ENCODE assay signal across 24 cellular contexts in the genomic region with DNA sequence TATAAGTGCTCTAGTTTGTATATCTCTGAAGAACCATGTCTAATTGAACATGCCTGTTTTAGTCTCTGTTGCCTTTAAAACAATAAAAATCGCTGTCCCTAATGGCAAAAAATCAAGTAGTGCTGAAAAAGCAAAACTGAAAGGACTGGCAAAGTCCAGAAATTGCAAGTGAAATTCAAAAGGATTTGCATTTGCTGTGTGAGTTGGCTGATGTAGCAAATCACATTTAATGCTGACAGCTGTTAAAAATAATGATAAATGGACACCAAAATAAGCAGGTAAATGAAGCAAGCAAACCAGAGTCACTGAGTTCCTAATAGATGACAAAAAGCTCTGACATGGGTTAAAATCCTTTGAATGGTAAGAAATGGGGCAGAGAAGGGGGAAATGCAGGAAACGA.
DNase-seq lines count a peak whose midpoint lies in the region; ATAC-seq and TF ChIP-seq lines count a peak whose summit lies in the region.
"Had no signal": no experiment of that assay in that cellular context is flagged by ENCODE, and none has a peak within 500 bp of the region (broad histone marks: within the 10 kb centered on the region; RNA-seq: fewer than 3 reads in every experiment).

No MANE protein-coding gene starts in this region.

- no peaks in the 10 kb centered on the region for H3K36me3 Mint-ChIP-seq in T-cell

- H3K36me3 ChIP-seq in breast epithelium: no peaks in the 10 kb centered on the region
- H3K36me3 ChIP-seq: adrenal gland, cardiac muscle cell, lower lobe of right lung, neutrophil, vagina had no signal

- no peaks in the 10 kb centered on the region for H3K9me3 ChIP-seq in breast epithelium
- H3K9me3 ChIP-seq: adrenal gland, lower lobe of right lung, neutrophil, vagina had no signal

- no peaks in the 10 kb centered on the region for H3K4me1 ChIP-seq in breast epithelium
- H3K4me1 ChIP-seq: adrenal gland, lower lobe of right lung, vagina had no signal

- CTCF ChIA-PET in T-cell (lab: Charles Lee): no interaction called here

- POLR2A ChIA-PET in T-cell (lab: Charles Lee): no interaction called here

- ATAC-seq in GM19035 (IDR thresholded peaks at IDR 0.05; ENCODE audit: unreplicated experiment) (peak; percentile 70), HG02571 (IDR thresholded peaks at IDR 0.05; ENCODE audit: unreplicated experiment) (peak; percentile 75), HG03565 (IDR thresholded peaks at IDR 0.05; ENCODE audit: unreplicated experiment) (peak; percentile 45), T-cell (replicated peaks in 1 of 4) (no peak), HG02623 (IDR thresholded peaks at IDR 0.05; ENCODE audit: unreplicated experiment) (no peak)
- ATAC-seq: lower lobe of right lung had no signal

- H3K27ac ChIP-seq in breast epithelium: no peak overlapping the region
- H3K27ac ChIP-seq: adrenal gland, cardiac muscle cell, lower lobe of right lung, neutrophil, vagina had no signal

- H3K27ac Mint-ChIP-seq in T-cell: no peak overlapping the region
- H3K27ac Mint-ChIP-seq: T-helper 1 cell treated with Interleukin-12 subunit alpha and Interleukin-12 subunit beta and Interleukin-4 antibody, amounts not matched to agents 30 μg/mL and 1 μg/mL, for 36 hours had no signal

- H3K4me1 Mint-ChIP-seq in T-cell: no peaks in the 10 kb centered on the region

- no peak overlapping the region for H3K4me3 Mint-ChIP-seq in T-cell
- H3K4me3 Mint-ChIP-seq: T-helper 1 cell treated with Interleukin-12 subunit alpha and Interleukin-12 subunit beta and Interleukin-4 antibody, amounts not matched to agents 30 μg/mL and 1 μg/mL, for 36 hours had no signal

- TF ChIP-seq CTCF in GM10266 (IDR thresholded peaks at IDR 0.05; ENCODE audit: control insufficient read depth, insufficient read depth, low read depth, missing control alignments) (no peak), breast epithelium (IDR thresholded peaks at IDR 0.05) (no peak)

- DNase-seq in GM10266 (ENCODE audit: extremely low spot score) (peak; percentile 4), Kasumi-1 (lab: John Stamatoyannopoulos, UW) (no peak), breast epithelium (ENCODE audit: low spot score in 2 of 2) (no peak), T-cell (no peak)
- DNase-seq: activated CD4-positive, alpha-beta T cell treated with anti-CD3 and anti-CD28 coated beads, Interleukin-2, amount 50 U/mL, for 1 hour; activated gamma-delta T cell treated with Interleukin-2 at 50 U/mL for 16 hours; adrenal gland; dermis blood vessel endothelial cell; DMS153; GF-D8; GOT3; lower lobe of right lung; NCI-H510A treated with DMSO at 0.1 percent for 48 hours; retina; SHP77; substantia nigra had no signal

- no peak overlapping the region for H3K4me3 ChIP-seq in breast epithelium
- H3K4me3 ChIP-seq: adrenal gland, cardiac muscle cell, lower lobe of right lung, vagina had no signal

- intact Hi-C loops in breast epithelium (cut with DNase I; ENCODE audit: low total_unique reads): no loop called here

- H3K27me3 Mint-ChIP-seq in T-cell: no peaks in the 10 kb centered on the region

- peaks cover 0 to 6% (median 0%) of the 10 kb centered on the region in 3 donors for H3K9me3 Mint-ChIP-seq in T-cell

- no peaks in the 10 kb centered on the region for H3K27me3 ChIP-seq in breast epithelium
- H3K27me3 ChIP-seq: adrenal gland, cardiac muscle cell, neutrophil, vagina had no signal

- no peak for TF ChIP-seq POLR2A in breast epithelium (IDR thresholded peaks at IDR 0.05)

Comparison
In these comparisons a context has a peak if more than half of its experiments do, and no peak if none do; other contexts are left out.
1. ATAC-seq: peak in GM19035 (single experiment), HG02571 (single experiment) and HG03565 (single experiment); none in T-cell (0 of 4) and HG02623 (single experiment).